Comparison of ENCODE assay signal across 25 cellular contexts in genomic region chr11:62087694-62088093, GRCh38.
"Had no signal": no experiment of that assay in that cellular context is flagged by ENCODE, and none has a peak within 500 bp of the region (broad histone marks: within the 10 kb centered on the region; RNA-seq: fewer than 3 reads in every experiment).

No MANE protein-coding gene starts in this region.

- H3K27ac Mint-ChIP-seq: dendritic cell treated with granulocyte-macrophage colony-stimulating factor and Interleukin-4, amounts not matched to agents 40 ng/mL and 50 ng/mL, for 4 days; effector memory CD8-positive, alpha-beta T cell had no signal

- H2AFZ ChIP-seq: hepatocyte had no signal

- H3K36me3 ChIP-seq: colonic mucosa, esophagus muscularis mucosa, esophagus squamous epithelium, gastrocnemius medialis, gastroesophageal sphincter, heart left ventricle, heart right ventricle had no signal

- H3K27ac ChIP-seq: colonic mucosa, coronary artery, dorsolateral prefrontal cortex, epithelial cell of prostate, esophagus muscularis mucosa, esophagus squamous epithelium, foreskin keratinocyte, gastrocnemius medialis, gastroesophageal sphincter, heart left ventricle, heart right ventricle, hepatocyte had no signal

- H3K27me3 Mint-ChIP-seq: dendritic cell treated with granulocyte-macrophage colony-stimulating factor and Interleukin-4, amounts not matched to agents 40 ng/mL and 50 ng/mL, for 4 days; effector memory CD8-positive, alpha-beta T cell had no signal

- H3K9me3 Mint-ChIP-seq: dendritic cell treated with granulocyte-macrophage colony-stimulating factor and Interleukin-4, amounts not matched to agents 40 ng/mL and 50 ng/mL, for 4 days; effector memory CD8-positive, alpha-beta T cell had no signal

- H3K9me3 ChIP-seq: esophagus muscularis mucosa, gastrocnemius medialis, gastroesophageal sphincter had no signal

- DNase-seq: colonic mucosa; cortex of kidney; dermis blood vessel endothelial cell; dorsolateral prefrontal cortex; effector CD4-positive, alpha-beta T cell; effector CD8-positive, alpha-beta T cell; effector memory CD4-positive, alpha-beta T cell; effector memory CD8-positive, alpha-beta T cell; esophagus squamous epithelium; foreskin fibroblast; foreskin melanocyte; gastrocnemius medialis; glutamatergic neuron; head of caudate nucleus; heart left ventricle; heart right ventricle had no signal

- H3K79me2 ChIP-seq: hepatocyte had no signal

- H3K4me3 Mint-ChIP-seq: dendritic cell treated with granulocyte-macrophage colony-stimulating factor and Interleukin-4, amounts not matched to agents 40 ng/mL and 50 ng/mL, for 4 days; effector memory CD8-positive, alpha-beta T cell had no signal

- H3K4me1 ChIP-seq: colonic mucosa, esophagus muscularis mucosa, esophagus squamous epithelium, foreskin keratinocyte, gastrocnemius medialis, gastroesophageal sphincter, heart left ventricle, heart right ventricle had no signal

- H3K27me3 ChIP-seq: colonic mucosa, dorsolateral prefrontal cortex, esophagus squamous epithelium, foreskin keratinocyte, gastrocnemius medialis, gastroesophageal sphincter, heart left ventricle, heart right ventricle, hepatocyte had no signal

- ATAC-seq: effector memory CD8-positive, alpha-beta T cell; esophagus mucosa; foreskin keratinocyte; gastrocnemius medialis; gastroesophageal sphincter; heart left ventricle; heart right ventricle had no signal

- FAIRE-seq: endothelial cell of umbilical vein had no signal

- H3K4me3 ChIP-seq: colonic mucosa, coronary artery, dorsolateral prefrontal cortex, esophagus muscularis mucosa, esophagus squamous epithelium, gastrocnemius medialis, gastroesophageal sphincter, heart left ventricle, heart right ventricle, hepatocyte had no signal

- H3K4me2 ChIP-seq: hepatocyte had no signal
